Comparison of ENCODE assay signal across 8 cellular contexts in the genomic region with DNA sequence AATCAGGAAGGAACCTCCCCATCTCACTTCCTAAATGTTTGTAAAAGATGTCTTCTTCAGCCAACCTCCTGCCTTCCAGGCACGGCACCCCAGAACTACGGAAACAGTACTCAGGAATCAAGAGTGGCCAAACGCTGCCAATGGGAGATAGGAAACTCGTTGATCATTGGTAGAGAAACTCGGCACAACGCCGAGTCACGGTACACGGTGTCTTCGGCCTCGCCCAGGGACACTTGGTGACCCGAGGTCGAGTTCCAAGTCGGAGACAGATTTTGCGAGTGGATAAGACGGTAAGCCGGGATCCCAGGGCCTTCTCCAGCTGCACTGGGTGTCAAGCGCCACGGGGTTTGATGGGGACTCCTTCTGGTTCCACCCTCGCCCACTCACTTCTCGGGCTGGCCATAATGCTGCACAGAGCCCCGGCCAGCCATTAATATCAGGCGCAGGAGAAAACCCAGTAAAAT. TPM values are rescaled to one million over a fixed set of nuclear protein-coding genes. Genes with fewer than 3 reads are reported as not detected.
DNase-seq lines count a peak whose midpoint lies in the region; TF ChIP-seq lines count a peak whose summit lies in the region.

No MANE protein-coding gene starts in this region.

- H3K4me2 ChIP-seq in H9 (ENCODE audit: insufficient read depth, insufficient read length, low read length) = peak overlapping the region; percentile 64
- peak overlapping the region; percentile 89 for H3K4me2 ChIP-seq in mesenchymal stem cell (ENCODE audit: low read length, poor library complexity, severe bottlenecking)

- H2BK20ac ChIP-seq in H9 (ENCODE audit: low read depth, low read length, poor library complexity, severe bottlenecking) = no peak overlapping the region

- H4K8ac ChIP-seq in H9 (replicated peaks; ENCODE audit: insufficient read length, low read depth, low read length) (no peak overlapping the region), mesenchymal stem cell (ENCODE audit: low read length) (peak overlapping the region; percentile 13)

- no peak overlapping the region for H4K91ac ChIP-seq in H9 (ENCODE audit: insufficient read length, low read depth, low read length)
- peak overlapping the region; percentile 75 for H4K91ac ChIP-seq in mesenchymal stem cell (ENCODE audit: low read length)

- H3K4me1 ChIP-seq in H9 (ENCODE audit: insufficient read depth, low read length) (peaks cover 5% of the 10 kb centered on the region; the same call in 1 of the 2 replicates), endocrine pancreas (ENCODE audit: control insufficient read depth, insufficient read depth, low read length) (peaks cover 8% of the 10 kb centered on the region), mesenchymal stem cell (ENCODE audit: control insufficient read depth, insufficient read depth, low read depth, low read length) (no peaks in the 10 kb centered on the region), tibial artery (peaks cover 0 to 24% (median 9%) of the 10 kb centered on the region in 4 donors)

- DNase-seq in activated CD4-positive, alpha-beta T cell treated with anti-CD3 and anti-CD28 coated beads, Interleukin-2, amount 10 ng/mL, durations not matched to agents 24 days and 14 days = peak; percentile 83
- no peak for DNase-seq in activated CD4-positive, alpha-beta T cell treated with anti-CD3 and anti-CD28 coated beads, Interleukin-2, amount 50 U/mL, for 48 hours
- DNase-seq in H9 (peak; percentile 67), T follicular helper cell (ENCODE audit: low read depth) (peak; percentile 0), mesenchymal stem cell (peak; percentile 83), tibial artery (peak; percentile 64 to 74)

- H3K9me3 ChIP-seq in H9 (ENCODE audit: control insufficient read depth, low read depth, low read length) (no peaks in the 10 kb centered on the region), KOPT-K1 (ENCODE audit: insufficient read depth, low read length, poor library complexity, severe bottlenecking) (no peaks in the 10 kb centered on the region), endocrine pancreas (ENCODE audit: control insufficient read depth, low read length) (no peaks in the 10 kb centered on the region), mesenchymal stem cell (ENCODE audit: control insufficient read depth, low read length) (no peaks in the 10 kb centered on the region), tibial artery (no peaks in the 10 kb centered on the region)

- H3K23ac ChIP-seq in H9 (ENCODE audit: insufficient read length, low read depth, low read length) = no peak overlapping the region
- no peak overlapping the region for H3K23ac ChIP-seq in mesenchymal stem cell (ENCODE audit: low read length in 2 of 2)

- H3K14ac ChIP-seq in H9 (ENCODE audit: insufficient read depth, low read length) (no peak overlapping the region), mesenchymal stem cell (ENCODE audit: low read length in 2 of 2) (no peak overlapping the region)

- H3K23me2 ChIP-seq in H9 (ENCODE audit: insufficient read length, low read depth, low read length, poor library complexity, severe bottlenecking) = peaks cover 11% of the 10 kb centered on the region

- no peaks in the 10 kb centered on the region for H3K36me3 ChIP-seq in KOPT-K1 (ENCODE audit: insufficient read depth, low read length)
- H3K36me3 ChIP-seq in endocrine pancreas (ENCODE audit: control insufficient read depth, insufficient read depth, low read length) = no peaks in the 10 kb centered on the region
- H3K36me3 ChIP-seq in mesenchymal stem cell (ENCODE audit: control insufficient read depth in 1 of 2, insufficient read depth in 2 of 2, low read depth in 1 of 2, low read length in 2 of 2) = no peaks in the 10 kb centered on the region
- H3K36me3 ChIP-seq in tibial artery = no peaks in the 10 kb centered on the region

- no peak overlapping the region for H2BK12ac ChIP-seq in H9 (ENCODE audit: insufficient read length, low read depth, low read length)
- H2BK12ac ChIP-seq in mesenchymal stem cell (ENCODE audit: low read length in 2 of 2) = no peak overlapping the region

- H3K27ac ChIP-seq in H9 (ENCODE audit: insufficient read length, low read depth, low read length) (peak overlapping the region; percentile 37), KOPT-K1 (ENCODE audit: low read depth, low read length, poor library complexity, severe bottlenecking) (peak overlapping the region; percentile 84), mesenchymal stem cell (ENCODE audit: low read length, poor library complexity, severe bottlenecking) (peak overlapping the region; percentile 87), tibial artery (peak overlapping the region; percentile 49 to 62)

- H3K79me1 ChIP-seq in H9 (ENCODE audit: insufficient read depth, low read depth, low read length, poor library complexity, severe bottlenecking) (peaks cover 4% of the 10 kb centered on the region), mesenchymal stem cell (replicated peaks; ENCODE audit: low read length, poor library complexity, severe bottlenecking) (peaks cover 12% of the 10 kb centered on the region)

- no peak overlapping the region for H2BK15ac ChIP-seq in H9 (ENCODE audit: low read depth, low read length)
- peak overlapping the region; percentile 48 for H2BK15ac ChIP-seq in mesenchymal stem cell (ENCODE audit: low read depth, poor library complexity, severe bottlenecking)

- H2AFZ ChIP-seq in H9 (ENCODE audit: low read length) (peak overlapping the region; percentile 33), mesenchymal stem cell (ENCODE audit: low read depth, low read length) (peak overlapping the region; percentile 87)

- intact Hi-C loops in activated CD4-positive, alpha-beta T cell treated with anti-CD3 and anti-CD28 coated beads, Interleukin-2, amount 10 ng/mL, durations not matched to agents 24 days and 14 days (cut with micrococcal nuclease) = loop anchor here (1.0 to 5.0 kb wide), 6 partner anchors 15 to 233 kb away; no protein-coding TSS in a partner anchor
- intact Hi-C loops in tibial artery (cut with DNase I; ENCODE audit: low total_unique reads) = no loop called here

- H3K36me3 Mint-ChIP-seq in activated CD4-positive, alpha-beta T cell treated with anti-CD3 and anti-CD28 coated beads, Interleukin-2, amount 10 ng/mL, durations not matched to agents 24 days and 14 days (ENCODE audit: low read depth) = no peaks in the 10 kb centered on the region
- H3K36me3 Mint-ChIP-seq in H9 (ENCODE audit: insufficient read depth in 1 of 3, low read depth in 3 of 3) = no peaks in the 10 kb centered on the region

- WGBS in H9 (ENCODE audit: extremely low coverage, insufficient read length, low lambda C conversion rate) = no CpG with 5 or more reads among the region's 23 CpGs
- WGBS in mesenchymal stem cell = under 1% methylated on average over 23 of the region's 23 CpGs

- H3K56ac ChIP-seq in H9 (ENCODE audit: insufficient read length, low read depth, low read length) = no peak overlapping the region

- H3K79me2 ChIP-seq in H9 (ENCODE audit: insufficient read depth, low read length) = peaks cover 2% of the 10 kb centered on the region; the same call in 1 of the 2 replicates

- no peak overlapping the region for H2BK120ac ChIP-seq in H9 (ENCODE audit: low read depth, low read length, poor library complexity, severe bottlenecking)
- no peak overlapping the region for H2BK120ac ChIP-seq in mesenchymal stem cell (ENCODE audit: low read depth, low read length)

- H3K27me3 ChIP-seq in H9 (ENCODE audit: insufficient read depth, low read length) (no peaks in the 10 kb centered on the region), endocrine pancreas (ENCODE audit: control insufficient read depth, insufficient read depth, low read length) (no peaks in the 10 kb centered on the region), mesenchymal stem cell (ENCODE audit: control insufficient read depth in 1 of 2, insufficient read depth in 1 of 2, low read length in 2 of 2) (no peaks in the 10 kb centered on the region), tibial artery (no peaks in the 10 kb centered on the region)

- H3K4me3 Mint-ChIP-seq in activated CD4-positive, alpha-beta T cell treated with anti-CD3 and anti-CD28 coated beads, Interleukin-2, amount 10 ng/mL, durations not matched to agents 24 days and 14 days = peak overlapping the region; percentile 95
- peak overlapping the region; percentile 85 to 90 for H3K4me3 Mint-ChIP-seq in H9

- H3K4ac ChIP-seq in H9 (ENCODE audit: low read depth, low read length) = no peak overlapping the region
- H3K4ac ChIP-seq in mesenchymal stem cell (ENCODE audit: low read depth in 1 of 2, low read length in 2 of 2) = no peak overlapping the region

- no peak overlapping the region for H2AK5ac ChIP-seq in H9 (ENCODE audit: insufficient read length, low read length)
- no peak overlapping the region for H2AK5ac ChIP-seq in mesenchymal stem cell (ENCODE audit: low read length, severe bottlenecking)

- no peak overlapping the region for H4K5ac ChIP-seq in H9 (ENCODE audit: insufficient read length, low read depth, low read length)

- H3K18ac ChIP-seq in H9 (ENCODE audit: insufficient read length, low read depth, low read length) (no peak overlapping the region), mesenchymal stem cell (ENCODE audit: low read depth in 1 of 2, low read length in 2 of 2) (peak overlapping the region; percentile 76 to 83)

- TF ChIP-seq CTCF in H9 (conservative IDR thresholded peaks at IDR 0.05) (no peak), tibial artery (IDR thresholded peaks at IDR 0.05) (no peak)

- no peaks in the 10 kb centered on the region for H4K20me1 ChIP-seq in H9 (ENCODE audit: control insufficient read depth, insufficient read depth, insufficient read length)

- no peaks in the 10 kb centered on the region for H3K9me3 Mint-ChIP-seq in activated CD4-positive, alpha-beta T cell treated with anti-CD3 and anti-CD28 coated beads, Interleukin-2, amount 10 ng/mL, durations not matched to agents 24 days and 14 days
- H3K9me3 Mint-ChIP-seq in H9 = no peaks in the 10 kb centered on the region

- H3K4me3 ChIP-seq in endocrine pancreas (ENCODE audit: control insufficient read depth, insufficient read depth, low read length) (peak overlapping the region; percentile 84), mesenchymal stem cell (ENCODE audit: insufficient read depth in 1 of 2, low read depth in 1 of 2, low read length in 2 of 2) (peak overlapping the region; percentile 93 to 95), tibial artery (peak overlapping the region; percentile 80 to 87)

- peak overlapping the region; percentile 91 for H3K27ac Mint-ChIP-seq in activated CD4-positive, alpha-beta T cell treated with anti-CD3 and anti-CD28 coated beads, Interleukin-2, amount 10 ng/mL, durations not matched to agents 24 days and 14 days
- peak overlapping the region; percentile 56 to 92 (median 70) for H3K27ac Mint-ChIP-seq in H9

- peaks cover 28% of the 10 kb centered on the region for H3K4me1 Mint-ChIP-seq in activated CD4-positive, alpha-beta T cell treated with anti-CD3 and anti-CD28 coated beads, Interleukin-2, amount 10 ng/mL, durations not matched to agents 24 days and 14 days
- peaks cover 36 to 42% of the 10 kb centered on the region in 2 experiments for H3K4me1 Mint-ChIP-seq in H9

- peak overlapping the region; percentile 79 for H3K9ac ChIP-seq in H9 (ENCODE audit: extremely low read depth, insufficient read length, low read length)
- H3K9ac ChIP-seq in endocrine pancreas (ENCODE audit: control insufficient read depth, insufficient read depth, low read length) = peak overlapping the region; percentile 82
- peak overlapping the region; percentile 80 for H3K9ac ChIP-seq in mesenchymal stem cell (ENCODE audit: low read length)

- H2BK5ac ChIP-seq in H9 (ENCODE audit: insufficient read length, low read length) = no peak overlapping the region
- H2BK5ac ChIP-seq in mesenchymal stem cell (ENCODE audit: low read depth, low read length, poor library complexity, severe bottlenecking) = no peak overlapping the region

- H3K27me3 Mint-ChIP-seq in activated CD4-positive, alpha-beta T cell treated with anti-CD3 and anti-CD28 coated beads, Interleukin-2, amount 10 ng/mL, durations not matched to agents 24 days and 14 days = no peaks in the 10 kb centered on the region
- H3K27me3 Mint-ChIP-seq in H9 (ENCODE audit: low read depth) = no peaks in the 10 kb centered on the region

- no peak overlapping the region for H3T11ph ChIP-seq in H9 (ENCODE audit: low read length)

RNA-seq across cellular contexts. Expression of a gene that starts 0.3 kb away (rescaled TPM):
- 0.28 and 0.54 TPM in 2 replicates for total RNA-seq in activated CD4-positive, alpha-beta T cell treated with anti-CD3 and anti-CD28 coated beads, Interleukin-2, amount 10 ng/mL, durations not matched to agents 24 days and 14 days
- 1.8 and 1.9 TPM in 2 replicates for total RNA-seq in H9 (2021)
- polyA plus RNA-seq in mesenchymal stem cell (2013, experiment 1 of 2) = 1.0 TPM
- 1.3 TPM for polyA plus RNA-seq in mesenchymal stem cell (2013, experiment 2 of 2)

RNA-seq across cellular contexts. Expression of a gene that starts 0.4 kb away (rescaled TPM):
- 11.5 and 13.7 TPM in 2 replicates for total RNA-seq in activated CD4-positive, alpha-beta T cell treated with anti-CD3 and anti-CD28 coated beads, Interleukin-2, amount 10 ng/mL, durations not matched to agents 24 days and 14 days
- total RNA-seq in H9 (2021) = 12.5 and 15.0 TPM in 2 replicates
- 2.4 TPM for polyA plus RNA-seq in mesenchymal stem cell (2013, experiment 1 of 2)
- 2.6 TPM for polyA plus RNA-seq in mesenchymal stem cell (2013, experiment 2 of 2)

Comparison
In these comparisons a context has a peak if more than half of its experiments do, and no peak if none do; other contexts are left out.
1. DNase-seq: peak in activated CD4-positive, alpha-beta T cell treated with anti-CD3 and anti-CD28 coated beads, Interleukin-2, amount 10 ng/mL, durations not matched to agents 24 days and 14 days (single experiment), H9 (single experiment), T follicular helper cell (single experiment), mesenchymal stem cell (single experiment) and tibial artery (2 of 2); none in activated CD4-positive, alpha-beta T cell treated with anti-CD3 and anti-CD28 coated beads, Interleukin-2, amount 50 U/mL, for 48 hours (0 of 2).
2. H3K27ac ChIP-seq: peak in every context shown above with its lines; median percentile 87 in mesenchymal stem cell; 84 in KOPT-K1; 56 in tibial artery; 37 in H9.
3. Peak in every context shown above with its lines, with median percentiles within 50 percentile points of each other: H3K9ac ChIP-seq and H3K4me3 ChIP-seq.